In the genomic region with DNA sequence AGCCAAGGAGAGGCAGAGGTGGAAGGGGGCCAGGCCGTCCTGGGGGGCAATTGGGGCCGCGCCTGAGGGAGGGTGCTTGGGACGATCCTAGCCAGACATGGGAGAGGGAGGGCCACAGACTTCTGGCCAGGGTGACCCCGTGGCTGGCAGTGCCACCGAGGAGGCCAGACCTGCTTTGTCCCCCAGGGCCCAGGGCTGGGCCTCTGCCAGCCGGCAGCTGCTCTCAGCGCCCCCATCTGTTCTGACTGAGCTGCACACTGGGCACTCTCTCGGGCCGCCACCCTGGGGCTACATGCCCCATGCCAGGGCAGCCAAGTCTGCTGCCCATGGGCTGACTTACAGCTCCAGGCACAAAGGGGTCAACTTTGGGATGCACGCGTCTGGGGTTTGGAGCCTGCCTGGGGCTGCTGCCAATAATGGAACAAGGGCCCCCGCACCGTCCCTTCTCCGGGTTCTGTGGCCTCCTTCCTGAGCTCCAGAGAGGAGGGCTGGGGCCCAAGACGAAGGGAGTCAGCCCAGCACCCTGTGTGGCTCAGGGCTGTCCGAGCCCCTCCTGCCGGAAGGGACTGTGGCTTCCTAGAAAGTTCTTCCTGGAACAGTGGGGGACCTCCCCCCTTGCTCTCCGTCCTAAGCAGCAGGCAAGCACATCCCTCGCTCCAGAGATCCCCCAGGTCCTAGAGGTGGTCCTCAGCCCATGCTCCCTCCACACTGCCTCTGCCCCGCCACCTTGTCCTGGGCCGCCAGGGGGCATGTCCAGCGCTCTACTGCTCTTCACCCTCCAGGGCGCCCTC, we compare ENCODE assay signal across 1 cellular context.
TF ChIP-seq lines count a peak whose summit lies in the region.

No MANE protein-coding gene starts in this region.

TF ChIP-seq in HepG2, 621 proteins besides CTCF, POLR2A, EP300 and RAD21 (continued from another document and continues in another):
- TF ChIP-seq, protein P1, sequence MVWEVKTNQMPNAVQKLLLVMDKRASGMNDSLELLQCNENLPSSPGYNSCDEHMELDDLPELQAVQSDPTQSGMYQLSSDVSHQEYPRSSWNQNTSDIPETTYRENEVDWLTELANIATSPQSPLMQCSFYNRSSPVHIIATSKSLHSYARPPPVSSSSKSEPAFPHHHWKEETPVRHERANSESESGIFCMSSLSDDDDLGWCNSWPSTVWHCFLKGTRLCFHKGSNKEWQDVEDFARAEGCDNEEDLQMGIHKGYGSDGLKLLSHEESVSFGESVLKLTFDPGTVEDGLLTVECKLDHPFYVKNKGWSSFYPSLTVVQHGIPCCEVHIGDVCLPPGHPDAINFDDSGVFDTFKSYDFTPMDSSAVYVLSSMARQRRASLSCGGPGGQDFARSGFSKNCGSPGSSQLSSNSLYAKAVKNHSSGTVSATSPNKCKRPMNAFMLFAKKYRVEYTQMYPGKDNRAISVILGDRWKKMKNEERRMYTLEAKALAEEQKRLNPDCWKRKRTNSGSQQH (CRISPR knock-in tag; IDR thresholded peaks at IDR 0.05; ENCODE audit: low read depth) = peak; percentile 48; the same call in 1 of the 2 replicates
- TF ChIP-seq, protein P2, sequence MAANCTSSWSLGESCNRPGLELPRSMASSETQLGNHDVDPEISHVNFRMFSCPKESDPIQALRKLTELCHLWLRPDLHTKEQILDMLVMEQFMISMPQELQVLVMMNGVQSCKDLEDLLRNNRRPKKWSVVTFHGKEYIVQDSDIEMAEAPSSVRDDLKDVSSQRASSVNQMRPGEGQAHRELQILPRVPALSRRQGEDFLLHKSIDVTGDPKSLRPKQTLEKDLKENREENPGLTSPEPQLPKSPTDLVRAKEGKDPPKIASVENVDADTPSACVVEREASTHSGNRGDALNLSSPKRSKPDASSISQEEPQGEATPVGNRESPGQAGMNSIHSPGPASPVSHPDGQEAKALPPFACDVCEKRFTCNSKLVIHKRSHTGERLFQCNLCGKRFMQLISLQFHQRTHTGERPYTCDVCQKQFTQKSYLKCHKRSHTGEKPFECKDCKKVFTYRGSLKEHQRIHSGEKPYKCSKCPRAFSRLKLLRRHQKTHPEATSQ (CRISPR knock-in tag; IDR thresholded peaks at IDR 0.05; ENCODE audit: borderline replicate concordance) = 0 out of 2 replicates have a peak, but pooled peaks have one; percentile 26
- peak; percentile 16; the same call in 1 of the 2 replicates for TF ChIP-seq ZNF350 (CRISPR knock-in tag; IDR thresholded peaks at IDR 0.05; ENCODE audit: borderline replicate concordance, low read depth)
- peak; percentile 48; the same call in 1 of the 2 replicates for TF ChIP-seq ZNF501 (CRISPR knock-in tag; IDR thresholded peaks at IDR 0.05)
- no peak for TF ChIP-seq PRPF4 (IDR thresholded peaks at IDR 0.05; ENCODE audit: low read depth, low read length, poor library complexity, severe bottlenecking)
- peak; percentile 41; the same call in 1 of the 2 replicates for TF ChIP-seq ZBTB7B (CRISPR knock-in tag; IDR thresholded peaks at IDR 0.05)
- TF ChIP-seq CENPX (CRISPR knock-in tag; IDR thresholded peaks at IDR 0.05) = no peak
- TF ChIP-seq ZMYM3 (CRISPR knock-in tag; IDR thresholded peaks at IDR 0.05) = peak; percentile 90
- TF ChIP-seq AGO1 (IDR thresholded peaks at IDR 0.05; ENCODE audit: low read depth, low read length, poor library complexity, severe bottlenecking) = peak; percentile 75
- TF ChIP-seq GABPB1 (CRISPR knock-in tag; IDR thresholded peaks at IDR 0.05) = peak; percentile 47; the same call in 1 of the 2 replicates
- TF ChIP-seq, protein P3, sequence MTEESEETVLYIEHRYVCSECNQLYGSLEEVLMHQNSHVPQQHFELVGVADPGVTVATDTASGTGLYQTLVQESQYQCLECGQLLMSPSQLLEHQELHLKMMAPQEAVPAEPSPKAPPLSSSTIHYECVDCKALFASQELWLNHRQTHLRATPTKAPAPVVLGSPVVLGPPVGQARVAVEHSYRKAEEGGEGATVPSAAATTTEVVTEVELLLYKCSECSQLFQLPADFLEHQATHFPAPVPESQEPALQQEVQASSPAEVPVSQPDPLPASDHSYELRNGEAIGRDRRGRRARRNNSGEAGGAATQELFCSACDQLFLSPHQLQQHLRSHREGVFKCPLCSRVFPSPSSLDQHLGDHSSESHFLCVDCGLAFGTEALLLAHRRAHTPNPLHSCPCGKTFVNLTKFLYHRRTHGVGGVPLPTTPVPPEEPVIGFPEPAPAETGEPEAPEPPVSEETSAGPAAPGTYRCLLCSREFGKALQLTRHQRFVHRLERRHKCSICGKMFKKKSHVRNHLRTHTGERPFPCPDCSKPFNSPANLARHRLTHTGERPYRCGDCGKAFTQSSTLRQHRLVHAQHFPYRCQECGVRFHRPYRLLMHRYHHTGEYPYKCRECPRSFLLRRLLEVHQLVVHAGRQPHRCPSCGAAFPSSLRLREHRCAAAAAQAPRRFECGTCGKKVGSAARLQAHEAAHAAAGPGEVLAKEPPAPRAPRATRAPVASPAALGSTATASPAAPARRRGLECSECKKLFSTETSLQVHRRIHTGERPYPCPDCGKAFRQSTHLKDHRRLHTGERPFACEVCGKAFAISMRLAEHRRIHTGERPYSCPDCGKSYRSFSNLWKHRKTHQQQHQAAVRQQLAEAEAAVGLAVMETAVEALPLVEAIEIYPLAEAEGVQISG (CRISPR knock-in tag; IDR thresholded peaks at IDR 0.05) = peak; percentile 52; the same call in 1 of the 2 replicates
- 0 out of 2 replicates have a peak, but pooled peaks have one; percentile 10 for TF ChIP-seq ZNF160 (CRISPR knock-in tag; IDR thresholded peaks at IDR 0.05)
- peak; percentile 50 for TF ChIP-seq MED1 (CRISPR knock-in tag; IDR thresholded peaks at IDR 0.05)
- TF ChIP-seq, protein P4, sequence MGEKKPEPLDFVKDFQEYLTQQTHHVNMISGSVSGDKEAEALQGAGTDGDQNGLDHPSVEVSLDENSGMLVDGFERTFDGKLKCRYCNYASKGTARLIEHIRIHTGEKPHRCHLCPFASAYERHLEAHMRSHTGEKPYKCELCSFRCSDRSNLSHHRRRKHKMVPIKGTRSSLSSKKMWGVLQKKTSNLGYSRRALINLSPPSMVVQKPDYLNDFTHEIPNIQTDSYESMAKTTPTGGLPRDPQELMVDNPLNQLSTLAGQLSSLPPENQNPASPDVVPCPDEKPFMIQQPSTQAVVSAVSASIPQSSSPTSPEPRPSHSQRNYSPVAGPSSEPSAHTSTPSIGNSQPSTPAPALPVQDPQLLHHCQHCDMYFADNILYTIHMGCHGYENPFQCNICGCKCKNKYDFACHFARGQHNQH (CRISPR knock-in tag; IDR thresholded peaks at IDR 0.05) = peak; percentile 61; the same call in 1 of the 2 replicates
- TF ChIP-seq, protein P5, sequence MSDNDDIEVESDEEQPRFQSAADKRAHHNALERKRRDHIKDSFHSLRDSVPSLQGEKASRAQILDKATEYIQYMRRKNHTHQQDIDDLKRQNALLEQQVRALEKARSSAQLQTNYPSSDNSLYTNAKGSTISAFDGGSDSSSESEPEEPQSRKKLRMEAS (IDR thresholded peaks at IDR 0.05) = peak; percentile 20; the same call in 1 of the 2 replicates
- peak; percentile 27; the same call in 1 of the 2 replicates for TF ChIP-seq ZNF768 (CRISPR knock-in tag; IDR thresholded peaks at IDR 0.05)
- peak; percentile 1; the same call in 1 of the 2 replicates for TF ChIP-seq ZSCAN21 (CRISPR knock-in tag; IDR thresholded peaks at IDR 0.05; ENCODE audit: borderline replicate concordance)
- TF ChIP-seq RORA (CRISPR knock-in tag; IDR thresholded peaks at IDR 0.05) = no peak
- peak; percentile 96 for TF ChIP-seq BCL6 (CRISPR knock-in tag; IDR thresholded peaks at IDR 0.05)
- 0 out of 2 replicates have a peak, but pooled peaks have one; percentile 57 for TF ChIP-seq ZNF670 (CRISPR knock-in tag; IDR thresholded peaks at IDR 0.05; ENCODE audit: borderline replicate concordance)
- TF ChIP-seq, protein P6, sequence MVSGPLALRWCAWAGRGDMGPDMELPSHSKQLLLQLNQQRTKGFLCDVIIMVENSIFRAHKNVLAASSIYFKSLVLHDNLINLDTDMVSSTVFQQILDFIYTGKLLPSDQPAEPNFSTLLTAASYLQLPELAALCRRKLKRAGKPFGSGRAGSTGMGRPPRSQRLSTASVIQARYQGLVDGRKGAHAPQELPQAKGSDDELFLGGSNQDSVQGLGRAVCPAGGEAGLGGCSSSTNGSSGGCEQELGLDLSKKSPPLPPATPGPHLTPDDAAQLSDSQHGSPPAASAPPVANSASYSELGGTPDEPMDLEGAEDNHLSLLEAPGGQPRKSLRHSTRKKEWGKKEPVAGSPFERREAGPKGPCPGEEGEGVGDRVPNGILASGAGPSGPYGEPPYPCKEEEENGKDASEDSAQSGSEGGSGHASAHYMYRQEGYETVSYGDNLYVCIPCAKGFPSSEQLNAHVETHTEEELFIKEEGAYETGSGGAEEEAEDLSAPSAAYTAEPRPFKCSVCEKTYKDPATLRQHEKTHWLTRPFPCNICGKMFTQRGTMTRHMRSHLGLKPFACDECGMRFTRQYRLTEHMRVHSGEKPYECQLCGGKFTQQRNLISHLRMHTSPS (CRISPR knock-in tag; IDR thresholded peaks at IDR 0.05; ENCODE audit: low read depth) = peak; percentile 86
- TF ChIP-seq HCFC1 (IDR thresholded peaks at IDR 0.05; ENCODE audit: low read depth, low read length) = no peak
- TF ChIP-seq, protein P7, sequence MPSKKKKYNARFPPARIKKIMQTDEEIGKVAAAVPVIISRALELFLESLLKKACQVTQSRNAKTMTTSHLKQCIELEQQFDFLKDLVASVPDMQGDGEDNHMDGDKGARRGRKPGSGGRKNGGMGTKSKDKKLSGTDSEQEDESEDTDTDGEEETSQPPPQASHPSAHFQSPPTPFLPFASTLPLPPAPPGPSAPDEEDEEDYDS (CRISPR knock-in tag; IDR thresholded peaks at IDR 0.05) = peak; percentile 32; the same call in 1 of the 2 replicates
- TF ChIP-seq KDM1A (CRISPR knock-in tag; IDR thresholded peaks at IDR 0.05) = peak; percentile 58; the same call in 1 of the 2 replicates
- TF ChIP-seq NR2F1 (CRISPR knock-in tag; IDR thresholded peaks at IDR 0.05) = 0 out of 4 replicates have a peak, but pooled peaks of 1 of the 2 experiments have one; percentile 23
- TF ChIP-seq ELF1 (CRISPR knock-in tag; IDR thresholded peaks at IDR 0.05) = peak; percentile 26; the same call in 1 of the 2 replicates
- TF ChIP-seq KDM2A (CRISPR knock-in tag; IDR thresholded peaks at IDR 0.05; ENCODE audit: borderline replicate concordance, low read depth) = 0 out of 2 replicates have a peak, but pooled peaks have one; percentile 24
- TF ChIP-seq ETV5 (CRISPR knock-in tag; IDR thresholded peaks at IDR 0.05; ENCODE audit: borderline replicate concordance) = peak; percentile 64; the same call in 1 of the 2 replicates
- peak; percentile 17 for TF ChIP-seq HNRNPLL (IDR thresholded peaks at IDR 0.05; ENCODE audit: low read depth, low read length, poor library complexity, severe bottlenecking)
- TF ChIP-seq MED8 (CRISPR knock-in tag; IDR thresholded peaks at IDR 0.05; ENCODE audit: insufficient replicate concordance) = no peak
- TF ChIP-seq HNRNPL (IDR thresholded peaks at IDR 0.05; ENCODE audit: low read depth, low read length) = peak; percentile 100
- no peak for TF ChIP-seq CAMTA2 (CRISPR knock-in tag; IDR thresholded peaks at IDR 0.05; ENCODE audit: borderline replicate concordance)
- peak; percentile 16; the same call in 1 of the 3 replicates for TF ChIP-seq MXI1 (IDR thresholded peaks at IDR 0.05; ENCODE audit: borderline replicate concordance, low read depth, low read length)
- peak; percentile 21; the same call in 1 of the 2 replicates for TF ChIP-seq RCOR2 (CRISPR knock-in tag; IDR thresholded peaks at IDR 0.05)
- TF ChIP-seq, protein P8, sequence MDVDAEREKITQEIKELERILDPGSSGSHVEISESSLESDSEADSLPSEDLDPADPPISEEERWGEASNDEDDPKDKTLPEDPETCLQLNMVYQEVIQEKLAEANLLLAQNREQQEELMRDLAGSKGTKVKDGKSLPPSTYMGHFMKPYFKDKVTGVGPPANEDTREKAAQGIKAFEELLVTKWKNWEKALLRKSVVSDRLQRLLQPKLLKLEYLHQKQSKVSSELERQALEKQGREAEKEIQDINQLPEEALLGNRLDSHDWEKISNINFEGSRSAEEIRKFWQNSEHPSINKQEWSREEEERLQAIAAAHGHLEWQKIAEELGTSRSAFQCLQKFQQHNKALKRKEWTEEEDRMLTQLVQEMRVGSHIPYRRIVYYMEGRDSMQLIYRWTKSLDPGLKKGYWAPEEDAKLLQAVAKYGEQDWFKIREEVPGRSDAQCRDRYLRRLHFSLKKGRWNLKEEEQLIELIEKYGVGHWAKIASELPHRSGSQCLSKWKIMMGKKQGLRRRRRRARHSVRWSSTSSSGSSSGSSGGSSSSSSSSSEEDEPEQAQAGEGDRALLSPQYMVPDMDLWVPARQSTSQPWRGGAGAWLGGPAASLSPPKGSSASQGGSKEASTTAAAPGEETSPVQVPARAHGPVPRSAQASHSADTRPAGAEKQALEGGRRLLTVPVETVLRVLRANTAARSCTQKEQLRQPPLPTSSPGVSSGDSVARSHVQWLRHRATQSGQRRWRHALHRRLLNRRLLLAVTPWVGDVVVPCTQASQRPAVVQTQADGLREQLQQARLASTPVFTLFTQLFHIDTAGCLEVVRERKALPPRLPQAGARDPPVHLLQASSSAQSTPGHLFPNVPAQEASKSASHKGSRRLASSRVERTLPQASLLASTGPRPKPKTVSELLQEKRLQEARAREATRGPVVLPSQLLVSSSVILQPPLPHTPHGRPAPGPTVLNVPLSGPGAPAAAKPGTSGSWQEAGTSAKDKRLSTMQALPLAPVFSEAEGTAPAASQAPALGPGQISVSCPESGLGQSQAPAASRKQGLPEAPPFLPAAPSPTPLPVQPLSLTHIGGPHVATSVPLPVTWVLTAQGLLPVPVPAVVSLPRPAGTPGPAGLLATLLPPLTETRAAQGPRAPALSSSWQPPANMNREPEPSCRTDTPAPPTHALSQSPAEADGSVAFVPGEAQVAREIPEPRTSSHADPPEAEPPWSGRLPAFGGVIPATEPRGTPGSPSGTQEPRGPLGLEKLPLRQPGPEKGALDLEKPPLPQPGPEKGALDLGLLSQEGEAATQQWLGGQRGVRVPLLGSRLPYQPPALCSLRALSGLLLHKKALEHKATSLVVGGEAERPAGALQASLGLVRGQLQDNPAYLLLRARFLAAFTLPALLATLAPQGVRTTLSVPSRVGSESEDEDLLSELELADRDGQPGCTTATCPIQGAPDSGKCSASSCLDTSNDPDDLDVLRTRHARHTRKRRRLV (CRISPR knock-in tag; IDR thresholded peaks at IDR 0.05) = 0 out of 2 replicates have a peak, but pooled peaks have one; percentile 16
- TF ChIP-seq RARA (CRISPR knock-in tag; IDR thresholded peaks at IDR 0.05) = 0 out of 2 replicates have a peak, but pooled peaks have one; percentile 47
- no peak for TF ChIP-seq HNF4G (IDR thresholded peaks at IDR 0.05; ENCODE audit: borderline replicate concordance, low read depth, low read length)
- TF ChIP-seq HNF4G (CRISPR knock-in tag; IDR thresholded peaks at IDR 0.05; ENCODE audit: borderline replicate concordance, low read depth) = no peak
